ENCODE assay signal across 26 cellular contexts in genomic region chr16:86969716-86970115, GRCh38.
DNase-seq lines count a peak whose midpoint lies in the region; ATAC-seq, FAIRE-seq and TF ChIP-seq lines count a peak whose summit lies in the region.
"Had no signal": no experiment of that assay in that cellular context is flagged by ENCODE, and none has a peak within 500 bp of the region (broad histone marks: within the 10 kb centered on the region; RNA-seq: fewer than 3 reads in every experiment).

No MANE protein-coding gene starts in this region.

- H3K4me3 ChIP-seq in IMR-90 (ENCODE audit: insufficient read depth, low read depth, low read length): no peak overlapping the region
- no peak overlapping the region for H3K4me3 ChIP-seq in kidney (ENCODE audit: low read length in 2 of 2)
- H3K4me3 ChIP-seq in osteoblast (ENCODE audit: insufficient read depth, low read length): no peak overlapping the region
- no peak overlapping the region for H3K4me3 ChIP-seq in spleen
- H3K4me3 ChIP-seq in MG63: no peak overlapping the region
- H3K4me3 ChIP-seq: A549; BLaER1 treated with 17β-estradiol and CSF1 and Interleukin-3, amounts not matched to agents 10 nM and 100 nM; GM12878 had no signal

- no peak overlapping the region for H4K91ac ChIP-seq in IMR-90 (ENCODE audit: insufficient read depth, low read depth, low read length)

- H2AK5ac ChIP-seq in IMR-90 (ENCODE audit: low read depth, low read length): 0 out of 2 replicates have a peak overlapping the region, but pooled peaks have one; percentile 20

- no peak overlapping the region; the same call in 1 of the 2 replicates for H3K23ac ChIP-seq in IMR-90 (ENCODE audit: low read depth, low read length)

- POLR2A ChIA-PET in IMR-90 (lab: Charles Lee; ENCODE audit: unreplicated experiment): no interaction called here

- H3K27me3 ChIP-seq in IMR-90 (ENCODE audit: control insufficient read depth, insufficient read depth, low read length) (peaks cover 6% of the 10 kb centered on the region), osteoblast (ENCODE audit: insufficient read depth, low read length) (peaks cover 5% of the 10 kb centered on the region), spleen (replicated peaks in 1 of 7) (peaks cover 0 to 34% (median 0%) of the 10 kb centered on the region in 7 donors), MG63 (no peaks in the 10 kb centered on the region)
- H3K27me3 ChIP-seq: BLaER1 treated with 17β-estradiol and CSF1 and Interleukin-3, amounts not matched to agents 10 nM and 100 nM had no signal

- DNase-seq in IMR-90 (no peak), kidney (peak; percentile 39), osteoblast (ENCODE audit: insufficient read length, low spot score, missing footprints) (peak; percentile 3), spleen (peak; percentile 32), COLO668 (lab: John Stamatoyannopoulos, UW; ENCODE audit: unreplicated experiment) (no peak), hippocampal formation (lab: John Stamatoyannopoulos, UW) (no peak), MG63 (no peak)
- DNase-seq: AML-193; CD4-positive, alpha-beta T cell; CD8-positive, alpha-beta T cell; COR-L47; DMS 273 treated with DMSO at 0.1 percent for 48 hours; DMS153; DMS53; DMS79; DND-41; EL; GDM1 had no signal

- no peak overlapping the region; the same call in 1 of the 2 replicates for H3K4ac ChIP-seq in IMR-90 (ENCODE audit: low read depth, low read length)

- no peaks in the 10 kb centered on the region for H3K4me1 ChIP-seq in IMR-90 (ENCODE audit: control insufficient read depth, insufficient read depth, low read length)
- no peaks in the 10 kb centered on the region for H3K4me1 ChIP-seq in kidney (ENCODE audit: control insufficient read depth in 1 of 2, insufficient read depth in 1 of 2, low read depth in 1 of 2, low read length in 2 of 2)
- no peaks in the 10 kb centered on the region for H3K4me1 ChIP-seq in osteoblast (ENCODE audit: insufficient read depth, low read length)
- peaks cover 0 to 3% (median 0%) of the 10 kb centered on the region in 6 donors for H3K4me1 ChIP-seq in spleen
- H3K4me1 ChIP-seq: A549 had no signal

- H3K27ac ChIP-seq in IMR-90 (ENCODE audit: insufficient read depth, low read length) (no peak overlapping the region), kidney (ENCODE audit: low read depth in 2 of 2, low read length in 2 of 2) (no peak overlapping the region), osteoblast (ENCODE audit: low read depth, low read length) (no peak overlapping the region), spleen (peak overlapping the region in 1 of 8 donors; percentile 61)
- H3K27ac ChIP-seq: 22Rv1; A549; BLaER1 treated with 17β-estradiol and CSF1 and Interleukin-3, amounts not matched to agents 10 nM and 100 nM; C4-2B had no signal

- ATAC-seq in IMR-90 (ENCODE audit: low read depth) (no peak), HG02852 (IDR thresholded peaks at IDR 0.05; ENCODE audit: unreplicated experiment) (no peak)
- ATAC-seq: A549; CD8-positive, alpha-beta T cell; GM12878 had no signal

- H3K9me3 ChIP-seq in IMR-90 (ENCODE audit: control insufficient read depth, insufficient read depth, low read length) (peaks cover 9% of the 10 kb centered on the region), kidney (ENCODE audit: control insufficient read depth in 1 of 2, low read length in 2 of 2) (no peaks in the 10 kb centered on the region), osteoblast (ENCODE audit: low read depth, low read length) (peaks cover 2% of the 10 kb centered on the region), spleen (peaks cover 0 to 4% (median 0%) of the 10 kb centered on the region in 8 donors), MG63 (no peaks in the 10 kb centered on the region)

- no TSS peak for BruUV-seq in IMR-90 (replicated peaks; lab: Mats Ljungman, UMichigan)

- no peak overlapping the region for H2BK20ac ChIP-seq in IMR-90 (ENCODE audit: low read depth, low read length)

- H2AFZ ChIP-seq in IMR-90 (replicated peaks; ENCODE audit: low read length, poor library complexity) (no peak overlapping the region), osteoblast (ENCODE audit: low read length) (no peak overlapping the region)

- H2AK9ac ChIP-seq in IMR-90 (replicated peaks; ENCODE audit: low read depth, low read length, poor library complexity): no peak overlapping the region

- intact Hi-C loops in IMR-90 (cut with micrococcal nuclease) (no loop called here), kidney (cut with DNase I) (no loop called here), spleen (cut with DNase I; ENCODE audit: low total_unique reads) (no loop called here)

- H3K18ac ChIP-seq in IMR-90 (ENCODE audit: low read depth, low read length): no peak overlapping the region

- no peak overlapping the region for H3K9ac ChIP-seq in IMR-90 (ENCODE audit: low read depth, low read length)
- H3K9ac ChIP-seq in kidney (ENCODE audit: low read length in 2 of 2): no peak overlapping the region
- H3K9ac ChIP-seq: BLaER1 treated with 17β-estradiol and CSF1 and Interleukin-3, amounts not matched to agents 10 nM and 100 nM had no signal

- CTCF ChIA-PET in IMR-90 (lab: Yijun Ruan, JAX): no interaction called here

- no peak for TF ChIP-seq CTCF in IMR-90 (conservative IDR thresholded peaks at IDR 0.05; ENCODE audit: low read depth, low read length)
- TF ChIP-seq CTCF in kidney (IDR thresholded peaks at IDR 0.05; ENCODE audit: borderline replicate concordance, extremely low read depth, insufficient read depth): no peak
- TF ChIP-seq CTCF in osteoblast (IDR thresholded peaks at IDR 0.05; ENCODE audit: extremely low read depth, low read depth, low read length): no peak
- TF ChIP-seq CTCF in spleen (IDR thresholded peaks at IDR 0.05 in 8 of 11, conservative IDR thresholded peaks at IDR 0.05 in 3 of 11): no peak

- in situ Hi-C loops in IMR-90 (cut with MboI; ENCODE audit: low sequenced_read_pairs): no loop called here

- H3K4me2 ChIP-seq in IMR-90 (ENCODE audit: low read depth, low read length) (no peak overlapping the region), osteoblast (ENCODE audit: insufficient read depth, low read length) (no peak overlapping the region)
- H3K4me2 ChIP-seq: A549; BLaER1 treated with 17β-estradiol and CSF1 and Interleukin-3, amounts not matched to agents 10 nM and 100 nM had no signal

- H4K20me1 ChIP-seq in IMR-90 (ENCODE audit: insufficient read depth, low read length) (no peaks in the 10 kb centered on the region), osteoblast (ENCODE audit: insufficient read depth, low read length) (no peaks in the 10 kb centered on the region)
- H4K20me1 ChIP-seq: BLaER1 treated with 17β-estradiol and CSF1 and Interleukin-3, amounts not matched to agents 10 nM and 100 nM had no signal

- no peak overlapping the region for H2BK120ac ChIP-seq in IMR-90 (ENCODE audit: low read depth, low read length)

- no peak overlapping the region for H2BK5ac ChIP-seq in IMR-90 (ENCODE audit: low read depth, low read length, poor library complexity, severe bottlenecking)

- no peak for FAIRE-seq in kidney (lab: Jason Lieb, UNC)
- FAIRE-seq: A549, GM12878, GM12892, GM18507 had no signal

- dilution Hi-C loops in IMR-90 (cut with HindIII; ENCODE audit: low sequenced_read_pairs, unreplicated experiment): no loop called here

- no peak overlapping the region for H4K5ac ChIP-seq in IMR-90 (ENCODE audit: low read depth, low read length)

- TF ChIP-seq POLR2A in IMR-90 (IDR thresholded peaks at IDR 0.05; ENCODE audit: low read depth, low read length) (no peak), spleen (IDR thresholded peaks at IDR 0.05) (no peak)

- H3K79me2 ChIP-seq in osteoblast (ENCODE audit: insufficient read depth, low read length): no peaks in the 10 kb centered on the region

- no peak overlapping the region for H3K56ac ChIP-seq in IMR-90 (ENCODE audit: extremely low read depth, insufficient read depth, low read length)

- TF ChIP-seq RAD21 in IMR-90 (IDR thresholded peaks at IDR 0.05; ENCODE audit: low read length): no peak

- no peaks in the 10 kb centered on the region for H3K79me1 ChIP-seq in IMR-90 (ENCODE audit: low read depth in 1 of 2, low read length in 2 of 2)

- no peaks in the 10 kb centered on the region for H3K9me1 ChIP-seq in IMR-90 (ENCODE audit: insufficient read depth, low read length)

- no peaks in the 10 kb centered on the region for H3K36me3 ChIP-seq in IMR-90 (ENCODE audit: control insufficient read depth, insufficient read depth, low read length)
- no peaks in the 10 kb centered on the region for H3K36me3 ChIP-seq in kidney (ENCODE audit: control insufficient read depth in 1 of 2, insufficient read depth in 2 of 2, low read length in 2 of 2)
- H3K36me3 ChIP-seq in osteoblast (ENCODE audit: insufficient read depth, low read length): no peaks in the 10 kb centered on the region
- H3K36me3 ChIP-seq in spleen: no peaks in the 10 kb centered on the region
- no peaks in the 10 kb centered on the region for H3K36me3 ChIP-seq in MG63
- H3K36me3 ChIP-seq: BLaER1 treated with 17β-estradiol and CSF1 and Interleukin-3, amounts not matched to agents 10 nM and 100 nM had no signal

- no peak overlapping the region for H3K14ac ChIP-seq in IMR-90 (replicated peaks; ENCODE audit: low read depth, low read length)

- no peak overlapping the region for H2BK15ac ChIP-seq in IMR-90 (ENCODE audit: low read depth, low read length)

- WGBS in IMR-90 (ENCODE audit: extremely low coverage in 2 of 2, insufficient read length in 1 of 2), 2 experiments: no CpG with 5 or more reads among the region's 3 CpGs
- 81 to 100% (median 96%) methylated on average over 2 to 3 of the region's 3 CpGs for WGBS in spleen, 5 donors

- no peak overlapping the region for H4K8ac ChIP-seq in IMR-90 (ENCODE audit: low read depth in 2 of 2, low read length in 2 of 2)

TF ChIP-seq in IMR-90, 13 proteins besides CTCF, POLR2A, EP300 and RAD21:
- TF ChIP-seq MAZ (IDR thresholded peaks at IDR 0.05; ENCODE audit: borderline replicate concordance, low read depth, low read length): no peak
- TF ChIP-seq SMC3 (IDR thresholded peaks at IDR 0.05; ENCODE audit: low read depth, low read length): no peak
- no peak for TF ChIP-seq NFE2L2 (IDR thresholded peaks at IDR 0.05; ENCODE audit: low read depth, low read length)
- no peak for TF ChIP-seq FOS (IDR thresholded peaks at IDR 0.05; ENCODE audit: low read depth, low read length)

Comparison
In these comparisons a context has a peak if more than half of its experiments do, and no peak if none do; other contexts are left out.
1. DNase-seq: peak in kidney (single experiment), osteoblast (single experiment) and spleen (single experiment); none in IMR-90 (single experiment), COLO668 (single experiment), hippocampal formation (0 of 2) and MG63 (single experiment).